8 cellular contexts compared by ENCODE assay signal in genomic region chr11:67482736-67483497, GRCh38. TPM values are rescaled to one million over a fixed set of nuclear protein-coding genes. Genes with fewer than 3 reads are reported as not detected.
DNase-seq lines count a peak whose midpoint lies in the region; ATAC-seq, FAIRE-seq and TF ChIP-seq lines count a peak whose summit lies in the region.

AIP (plus strand) TSS chr11:67483026; CDS start chr11:67483159, 133 bp downstream.

- H3K4me3 ChIP-seq in psoas muscle, result peak within 1 kb of the TSS; percentile 75

- H3K36me3 ChIP-seq in psoas muscle (ENCODE audit: insufficient read depth in 1 of 2, low read depth in 1 of 2), result peaks cover 0 to 18% of the 10 kb centered on the region in 2 donors

- TF ChIP-seq CTCF in psoas muscle (IDR thresholded peaks at IDR 0.05), result peak; percentile 9

- no peaks in the 10 kb centered on the region for H3K9me3 ChIP-seq in psoas muscle

- peak; percentile 76 for ATAC-seq in GM18498 (IDR thresholded peaks at IDR 0.05; ENCODE audit: unreplicated experiment)
- ATAC-seq in HG02938 (IDR thresholded peaks at IDR 0.05; ENCODE audit: unreplicated experiment), result peak; percentile 63
- peak; percentile 99 for ATAC-seq in left ventricle myocardium superior
- ATAC-seq in psoas muscle, result peak; percentile 98 to 99 (median 98)

- H3K4me1 ChIP-seq in psoas muscle, result peaks cover 11% of the 10 kb centered on the region

- DNase-seq in NCI-H187 (lab: John Stamatoyannopoulos, UW), result peak; percentile 90 to 91
- DNase-seq in T-helper 2 cell, result peak; percentile 84 to 99 (median 96)
- peak; percentile 97 for DNase-seq in left ventricle myocardium superior
- peak; percentile 97 to 99 for DNase-seq in psoas muscle
- peak; percentile 98 for DNase-seq in urothelium cell line (ENCODE audit: low spot score)

- H3K27ac ChIP-seq in angular gyrus (ENCODE audit: low read depth, low read length) (peak within 1 kb of the TSS; percentile 93), psoas muscle (peak within 1 kb of the TSS; percentile 83)

- WGBS in psoas muscle, 3 donors, result 1 to 2% (median 1%) methylated on average over 51 to 53 of the region's 53 CpGs

- intact Hi-C loops in left ventricle myocardium superior (cut with micrococcal nuclease), result no loop called here
- intact Hi-C loops in psoas muscle (cut with DNase I), result no loop called here

- no peak for FAIRE-seq in urothelium cell line (lab: Jason Lieb, UNC)

- no peaks in the 10 kb centered on the region for H3K27me3 ChIP-seq in psoas muscle (ENCODE audit: insufficient read depth in 3 of 3, low read length in 2 of 3)

RNA-seq across cellular contexts. Expression of gene AIP, which starts in this region (rescaled TPM):
- total RNA-seq in left ventricle myocardium superior (51.3 TPM), psoas muscle (10 to 100 TPM; 25.3 to 42.7 (median 29.9) TPM)
- 10 to 100 TPM; 57.4 to 71.5 (median 57.7) TPM for polyA plus RNA-seq in psoas muscle

Comparison
In these comparisons a context has a peak if more than half of its experiments do, and no peak if none do; other contexts are left out.
1. Peak in every context shown above with its lines: DNase-seq, ATAC-seq, H3K4me3 ChIP-seq and H3K27ac ChIP-seq.